In the genomic region with DNA sequence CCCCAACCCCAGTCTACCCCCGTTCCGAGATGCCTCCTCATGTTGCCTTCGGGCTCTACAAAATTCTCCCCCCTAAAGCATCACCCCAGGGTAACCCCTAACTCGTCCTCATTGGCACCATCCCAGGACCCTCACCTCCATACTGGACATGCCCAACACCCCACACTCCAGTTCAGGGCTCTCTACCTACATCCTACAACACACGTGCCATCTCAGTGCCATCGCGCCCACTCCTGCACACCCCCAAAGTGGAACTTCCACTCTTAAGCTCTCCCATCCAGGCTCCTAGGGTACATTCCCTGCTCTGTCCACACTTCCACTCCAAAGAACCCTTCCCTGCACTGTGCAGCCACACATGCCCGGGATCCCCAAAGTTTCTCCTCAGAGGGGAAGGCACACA, we compare ENCODE assay signal across 8 cellular contexts. TPM values are rescaled to one million over a fixed set of nuclear protein-coding genes. Genes with fewer than 3 reads are reported as not detected.
DNase-seq lines count a peak whose midpoint lies in the region; ATAC-seq and TF ChIP-seq lines count a peak whose summit lies in the region.

No MANE protein-coding gene starts in this region.

- H3K27me3 ChIP-seq in mucosa of rectum (ENCODE audit: control insufficient read depth in 2 of 2, insufficient read depth in 2 of 2, low read length in 2 of 2), result no peaks in the 10 kb centered on the region

- DNase-seq in choroid plexus epithelial cell (ENCODE audit: low read depth) (no peak), DMS114 treated with DMSO at 0.1 percent for 48 hours (lab: John Stamatoyannopoulos, UW; ENCODE audit: unreplicated experiment) (no peak), OCI-M1 (lab: John Stamatoyannopoulos, UW) (no peak)
- no peak for DNase-seq in activated CD4-positive, alpha-beta T cell treated with anti-CD3 and anti-CD28 coated beads, Interleukin-2, amount 50 U/mL, for 1 hour

- no peaks in the 10 kb centered on the region for H3K36me3 Mint-ChIP-seq in IgD-negative memory B cell

- H3K4me1 Mint-ChIP-seq in IgD-negative memory B cell, result peaks cover 40 to 56% (median 42%) of the 10 kb centered on the region in 3 donors

- H3K9me3 ChIP-seq in mucosa of rectum (ENCODE audit: control insufficient read depth in 2 of 2, low read length in 2 of 2), result no peaks in the 10 kb centered on the region

- no peaks in the 10 kb centered on the region for H3K27me3 Mint-ChIP-seq in IgD-negative memory B cell

- TF ChIP-seq CTCF in 22Rv1 (IDR thresholded peaks at IDR 0.05) (no peak), choroid plexus epithelial cell (conservative IDR thresholded peaks at IDR 0.05; ENCODE audit: low read depth, low read length) (no peak)

- H3K4me1 ChIP-seq in mucosa of rectum (ENCODE audit: control insufficient read depth in 2 of 2, insufficient read depth in 2 of 2, low read length in 2 of 2), result peaks cover 9 to 10% of the 10 kb centered on the region in 2 donors

- H3K27ac Mint-ChIP-seq in IgD-negative memory B cell, result peak overlapping the region; percentile 84 to 93 (median 90)

- H3K27ac ChIP-seq in 22Rv1 (peak overlapping the region; percentile 80), mucosa of rectum (ENCODE audit: low read depth in 2 of 2, low read length in 2 of 2) (no peak overlapping the region)

- H3K4me3 Mint-ChIP-seq in IgD-negative memory B cell, result peak overlapping the region; percentile 79 to 96 (median 91)

- no peaks in the 10 kb centered on the region for H3K36me3 ChIP-seq in mucosa of rectum (ENCODE audit: control insufficient read depth in 2 of 2, insufficient read depth in 2 of 2, low read length in 2 of 2)

- ATAC-seq in GM19455 (IDR thresholded peaks at IDR 0.05; ENCODE audit: unreplicated experiment), result no peak

- H3K4me3 ChIP-seq in choroid plexus epithelial cell (ENCODE audit: low read depth, low read length) (peak overlapping the region; percentile 83), mucosa of rectum (ENCODE audit: low read length in 2 of 2) (peak overlapping the region; percentile 88 to 90)

- H3K9ac ChIP-seq in mucosa of rectum (ENCODE audit: low read depth in 1 of 2, low read length in 2 of 2), result peak overlapping the region; percentile 89 to 91

- H3K9me3 Mint-ChIP-seq in IgD-negative memory B cell, result no peaks in the 10 kb centered on the region

RNA-seq across cellular contexts. Expression of gene FKRP, which starts 0.8 kb away (rescaled TPM):
- polyA plus RNA-seq in IgD-negative memory B cell, result 5.9 TPM

RNA-seq across cellular contexts. Expression of gene STRN4, which starts 1.2 kb away (rescaled TPM):
- polyA plus RNA-seq in IgD-negative memory B cell, result 33.3 TPM

RNA-seq across cellular contexts. Expression of gene PRKD2, which starts 28.1 kb away (rescaled TPM):
- 143 TPM for polyA plus RNA-seq in IgD-negative memory B cell

RNA-seq across cellular contexts. Expression of gene SLC1A5, which starts 43.4 kb away (rescaled TPM):
- polyA plus RNA-seq in IgD-negative memory B cell, result 38.2 TPM
